13 cellular contexts compared by ENCODE assay signal in genomic region chr17:72790194-72790593, GRCh38.
A peak's percentile ranks its signal among the peaks of the same experiment; 100 is the strongest.
DNase-seq lines count a peak whose midpoint lies in the region; ATAC-seq and TF ChIP-seq lines count a peak whose summit lies in the region.
"Had no signal": no experiment of that assay in that cellular context is flagged by ENCODE, and none has a peak within 500 bp of the region (broad histone marks: within the 10 kb centered on the region; RNA-seq: fewer than 3 reads in every experiment).

No MANE protein-coding gene starts in this region.

- no peak for TF ChIP-seq CTCF in GM13976 (IDR thresholded peaks at IDR 0.05; ENCODE audit: borderline replicate concordance, control extremely low read depth, extremely low read depth, insufficient read depth, missing control alignments)

- H3K4me1 ChIP-seq in HAP-1: no peaks in the 10 kb centered on the region

- DNase-seq in NCI-H345 (lab: John Stamatoyannopoulos, UW) (peak; percentile 71), NCI-H345 treated with DMSO at 0.1 percent for 48 hours (lab: John Stamatoyannopoulos, UW; ENCODE audit: unreplicated experiment) (no peak), G401 (ENCODE audit: low spot score) (peak; percentile 77), cerebellum (ENCODE audit: low spot score) (peak; percentile 62), HAP-1 (ENCODE audit: low spot score in 2 of 2) (no peak), GM13976 (ENCODE audit: low spot score) (no peak)
- DNase-seq: BE2C; Caco-2; CD8-positive, alpha-beta T cell; DMS79; H7 had no signal

- no peak overlapping the region for H3K4me3 ChIP-seq in HAP-1
- H3K4me3 ChIP-seq: GM23338 had no signal

- in situ Hi-C loops in G401 (cut with HindIII; ENCODE audit: low sequenced_read_pairs) (no loop called here), HAP-1 (cut with MboI; ENCODE audit: low sequenced_read_pairs) (no loop called here), GM13976 (cut with MboI; ENCODE audit: low sequenced_read_pairs, unreplicated experiment) (no loop called here)

- no peaks in the 10 kb centered on the region for H3K9me3 ChIP-seq in HAP-1

- no peak for ATAC-seq in HG02763 (IDR thresholded peaks at IDR 0.05; ENCODE audit: unreplicated experiment)
- ATAC-seq: CD8-positive, alpha-beta T cell; GM23338 had no signal

- H3K36me3 ChIP-seq in HAP-1 (replicated peaks): no peaks in the 10 kb centered on the region
- H3K36me3 ChIP-seq: BE2C had no signal

- no peaks in the 10 kb centered on the region for H3K27me3 ChIP-seq in HAP-1 (ENCODE audit: low read depth)
- H3K27me3 ChIP-seq: BE2C had no signal

Comparison
In these comparisons a context has a peak if more than half of its experiments do, and no peak if none do; other contexts are left out.
1. DNase-seq: peak in NCI-H345 (single experiment), G401 (single experiment) and cerebellum (single experiment); none in NCI-H345 treated with DMSO at 0.1 percent for 48 hours (single experiment), HAP-1 (0 of 2) and GM13976 (single experiment).